ENCODE assay signal across 8 cellular contexts in the genomic region with DNA sequence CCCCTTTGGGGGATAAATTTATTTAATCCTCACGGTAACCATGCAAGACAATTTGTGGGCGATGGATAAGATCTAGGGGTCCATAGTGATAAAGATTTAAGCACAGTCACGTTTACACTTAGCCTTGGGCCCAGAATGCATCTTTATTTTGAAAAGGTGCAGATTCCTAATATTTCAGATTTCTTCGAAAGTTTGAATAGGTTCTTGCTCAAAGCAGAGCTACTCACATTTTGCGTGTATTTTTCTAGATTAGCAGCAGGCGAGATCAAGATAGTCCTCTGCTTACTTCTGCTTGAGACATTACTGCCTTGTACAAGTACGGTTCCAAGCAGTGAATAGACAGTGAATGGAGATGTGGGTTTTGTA. TPM values are rescaled to one million over a fixed set of nuclear protein-coding genes. Genes with fewer than 3 reads are reported as not detected.
DNase-seq lines count a peak whose midpoint lies in the region; ATAC-seq, FAIRE-seq and TF ChIP-seq lines count a peak whose summit lies in the region.

No MANE protein-coding gene starts in this region.

- DNase-seq in heart right ventricle (no peak), left ventricle myocardium superior (no peak), type B pancreatic cell (ENCODE audit: extremely low spot score, unreplicated experiment) (no peak), frontal cortex (ENCODE audit: low spot score in 2 of 2) (no peak)

- peaks cover 0 to 32% (median 10%) of the 10 kb centered on the region in 9 donors for H3K36me3 ChIP-seq in heart right ventricle

- WGBS in heart right ventricle, 2 donors = 6 to 7% methylated on average over 7 of the region's 7 CpGs

- peak overlapping the region in 9 of 10 donors; percentile 74 to 94 (median 90) for H3K27ac ChIP-seq in heart right ventricle
- peak overlapping the region; percentile 64 for H3K27ac ChIP-seq in layer of hippocampus (ENCODE audit: low read depth, low read length)

- TF ChIP-seq CTCF in heart right ventricle (IDR thresholded peaks at IDR 0.05) (no peak), type B pancreatic cell (conservative IDR thresholded peaks at IDR 0.05) (no peak)

- H3K9me3 ChIP-seq in heart right ventricle = no peaks in the 10 kb centered on the region

- peaks cover 0 to 5% (median 0%) of the 10 kb centered on the region in 7 donors for H3K27me3 ChIP-seq in heart right ventricle
- no peaks in the 10 kb centered on the region for H3K27me3 ChIP-seq in layer of hippocampus (ENCODE audit: control insufficient read depth, insufficient read depth, low read length)

- peak overlapping the region; percentile 99 for H3K4me3 Mint-ChIP-seq in activated naive CD8-positive, alpha-beta T cell
- peak overlapping the region; percentile 97 for H3K4me3 Mint-ChIP-seq in type B pancreatic cell

- intact Hi-C loops in heart right ventricle (cut with DNase I) (no loop called here), left ventricle myocardium superior (cut with micrococcal nuclease) (no loop called here)

- peaks cover 17% of the 10 kb centered on the region for H3K36me3 Mint-ChIP-seq in activated naive CD8-positive, alpha-beta T cell
- peaks cover 13% of the 10 kb centered on the region for H3K36me3 Mint-ChIP-seq in type B pancreatic cell

- peaks cover 0 to 36% (median 26%) of the 10 kb centered on the region in 9 donors for H3K4me1 ChIP-seq in heart right ventricle

- peaks cover 7% of the 10 kb centered on the region for H3K27me3 Mint-ChIP-seq in activated naive CD8-positive, alpha-beta T cell
- peaks cover 7% of the 10 kb centered on the region for H3K27me3 Mint-ChIP-seq in type B pancreatic cell

- peak overlapping the region; percentile 68 to 97 (median 92) for H3K4me3 ChIP-seq in heart right ventricle

- H3K27ac Mint-ChIP-seq in activated naive CD8-positive, alpha-beta T cell = peak overlapping the region; percentile 98
- H3K27ac Mint-ChIP-seq in type B pancreatic cell = peak overlapping the region; percentile 90

- peaks cover 50% of the 10 kb centered on the region for H3K4me1 Mint-ChIP-seq in activated naive CD8-positive, alpha-beta T cell (ENCODE audit: low read depth)
- peaks cover 21% of the 10 kb centered on the region for H3K4me1 Mint-ChIP-seq in type B pancreatic cell (ENCODE audit: unreplicated experiment)

- no peak for FAIRE-seq in frontal cortex (lab: Jason Lieb, UNC)

- H3K9me3 Mint-ChIP-seq in activated naive CD8-positive, alpha-beta T cell (ENCODE audit: low read depth) = no peaks in the 10 kb centered on the region
- H3K9me3 Mint-ChIP-seq in type B pancreatic cell = no peaks in the 10 kb centered on the region

- ATAC-seq in heart right ventricle (no peak), left ventricle myocardium superior (no peak), GM21825 (IDR thresholded peaks at IDR 0.05; ENCODE audit: unreplicated experiment) (no peak), GM21717 (IDR thresholded peaks at IDR 0.05; ENCODE audit: unreplicated experiment) (no peak)

RNA-seq across cellular contexts. Expression of gene TSEN15, which starts 0.6 kb away (rescaled TPM):
- total RNA-seq in heart right ventricle (10 to 100 TPM; 19.3 to 31.0 (median 25.2) TPM), left ventricle myocardium superior (27.2 TPM), type B pancreatic cell (ENCODE audit: low replicate concordance) (21.1 and 24.5 TPM in 2 replicates), frontal cortex (30.2 TPM)
- 10 to 100 TPM; 21.6 to 31.1 TPM for polyA plus RNA-seq in heart right ventricle

RNA-seq across cellular contexts. Expression of gene COLGALT2, which starts 14.6 kb away (rescaled TPM):
- total RNA-seq in heart right ventricle = 10 to 100 TPM in 1 of 10 donors, 1 to 10 TPM in 9; 1.7 to 10.9 (median 5.1) TPM
- polyA plus RNA-seq in heart right ventricle = 1 to 10 TPM; 1.4 to 2.2 TPM
- 5.4 TPM for total RNA-seq in left ventricle myocardium superior
- total RNA-seq in type B pancreatic cell (ENCODE audit: low replicate concordance) = 1.4 and 4.8 TPM in 2 replicates
- total RNA-seq in frontal cortex = 13.9 TPM
